In genomic region chr14:93789366-93790130, GRCh38 we compare ENCODE assay signal across 12 cellular contexts. TPM values are rescaled to one million over a fixed set of nuclear protein-coding genes. Genes with fewer than 3 reads are reported as not detected.
DNase-seq lines count a peak whose midpoint lies in the region; ATAC-seq and TF ChIP-seq lines count a peak whose summit lies in the region.
"Had no signal": no experiment of that assay in that cellular context is flagged by ENCODE, and none has a peak within 500 bp of the region (broad histone marks: within the 10 kb centered on the region; RNA-seq: fewer than 3 reads in every experiment).

No MANE protein-coding gene starts in this region.

- peaks cover 5% of the 10 kb centered on the region for H3K9me3 Mint-ChIP-seq in glutamatergic neuron (ENCODE audit: unreplicated experiment)
- no peaks in the 10 kb centered on the region for H3K9me3 Mint-ChIP-seq in progenitor cell of endocrine pancreas (ENCODE audit: low read depth)

- 0 out of 2 replicates have a peak overlapping the region, but pooled peaks have one; percentile 23 for H3K27ac ChIP-seq in C4-2B
- H3K27ac ChIP-seq: KMS-11, PC-9 had no signal

- H3K27me3 Mint-ChIP-seq in glutamatergic neuron (ENCODE audit: unreplicated experiment) (peaks cover 8% of the 10 kb centered on the region), progenitor cell of endocrine pancreas (peaks cover 48% of the 10 kb centered on the region)

- H3K36me3 Mint-ChIP-seq in glutamatergic neuron (ENCODE audit: unreplicated experiment) (peaks cover 5% of the 10 kb centered on the region), progenitor cell of endocrine pancreas (ENCODE audit: insufficient read depth) (no peaks in the 10 kb centered on the region)

- TF ChIP-seq CTCF in C4-2B (conservative IDR thresholded peaks at IDR 0.05), result no peak; the same call in 1 of the 2 replicates
- no peak for TF ChIP-seq CTCF in glutamatergic neuron (IDR thresholded peaks at IDR 0.05; ENCODE audit: partially characterized antibody, unreplicated experiment)
- no peak for TF ChIP-seq CTCF in progenitor cell of endocrine pancreas (IDR thresholded peaks at IDR 0.05; ENCODE audit: unreplicated experiment)

- ATAC-seq in GM19324 (IDR thresholded peaks at IDR 0.05; ENCODE audit: low FRiP score, unreplicated experiment) (no peak), GM19023 (IDR thresholded peaks at IDR 0.05; ENCODE audit: unreplicated experiment) (no peak)
- ATAC-seq: activated CD4-positive, alpha-beta T cell treated with anti-CD3 and anti-CD28 coated beads for 36 hours had no signal

- DNase-seq in NCI-H2227 treated with DMSO at 0.1 percent for 48 hours (lab: John Stamatoyannopoulos, UW), result peak; percentile 10
- DNase-seq in glutamatergic neuron, result peak; percentile 20
- DNase-seq in progenitor cell of endocrine pancreas (ENCODE audit: low spot score, unreplicated experiment), result no peak
- DNase-seq in NCI-H1092 (lab: John Stamatoyannopoulos, UW), result no peak
- DNase-seq in NCI-H2081 (lab: John Stamatoyannopoulos, UW), result no peak
- DNase-seq: activated CD4-positive, alpha-beta T cell treated with anti-CD3 and anti-CD28 coated beads for 36 hours; naive B cell; PC-9 had no signal

- peak overlapping the region; percentile 76 for H3K4me3 Mint-ChIP-seq in glutamatergic neuron (ENCODE audit: unreplicated experiment)
- peak overlapping the region; percentile 72 for H3K4me3 Mint-ChIP-seq in progenitor cell of endocrine pancreas (ENCODE audit: low read depth)
- H3K4me3 Mint-ChIP-seq: activated CD4-positive, alpha-beta T cell treated with anti-CD3 and anti-CD28 coated beads for 36 hours; naive B cell had no signal

- H3K27ac Mint-ChIP-seq in glutamatergic neuron (ENCODE audit: unreplicated experiment) (peak overlapping the region; percentile 66), progenitor cell of endocrine pancreas (peak overlapping the region; percentile 71)
- H3K27ac Mint-ChIP-seq: activated CD4-positive, alpha-beta T cell treated with anti-CD3 and anti-CD28 coated beads for 36 hours; naive B cell had no signal

- H3K4me1 Mint-ChIP-seq in glutamatergic neuron (ENCODE audit: low read depth, unreplicated experiment) (peaks cover 18% of the 10 kb centered on the region), progenitor cell of endocrine pancreas (ENCODE audit: low read depth) (peaks cover 24% of the 10 kb centered on the region)

RNA-seq across cellular contexts. Expression of gene PRIMA1, which starts 1.3 kb away (rescaled TPM):
- 2.4 TPM for total RNA-seq in glutamatergic neuron (ENCODE audit: unreplicated experiment)
- total RNA-seq in progenitor cell of endocrine pancreas, result 3.2 and 4.0 TPM in 2 replicates
- total RNA-seq: activated CD4-positive, alpha-beta T cell treated with anti-CD3 and anti-CD28 coated beads for 36 hours; PC-9 had no signal

Comparison
In these comparisons a context has a peak if more than half of its experiments do, and no peak if none do; other contexts are left out.
1. DNase-seq: peak in NCI-H2227 treated with DMSO at 0.1 percent for 48 hours (single experiment) and glutamatergic neuron (single experiment); none in progenitor cell of endocrine pancreas (single experiment), NCI-H1092 (single experiment) and NCI-H2081 (0 of 2).